ENCODE assay signal across 16 cellular contexts in the genomic region with DNA sequence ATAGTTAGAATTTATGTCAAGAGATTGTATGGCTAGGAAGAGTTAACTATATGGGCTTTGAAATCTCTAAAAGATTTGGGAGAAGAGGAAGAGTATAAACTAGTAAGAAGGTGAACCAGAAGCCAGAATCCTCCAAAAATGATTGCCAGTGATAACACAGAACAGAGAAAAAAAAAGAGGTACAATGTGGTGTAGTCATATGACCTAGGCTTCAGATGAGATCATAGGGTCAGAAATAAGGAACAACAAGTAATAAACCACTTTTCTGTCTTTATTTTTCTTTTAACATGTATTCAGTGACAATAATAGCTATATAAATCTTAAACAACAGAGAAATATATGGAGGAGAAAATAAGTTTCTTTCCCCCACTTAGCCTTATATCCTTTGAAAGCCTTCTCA. TPM values are rescaled to one million over a fixed set of nuclear protein-coding genes. Genes with fewer than 3 reads are reported as not detected.
DNase-seq lines count a peak whose midpoint lies in the region; ATAC-seq, FAIRE-seq and TF ChIP-seq lines count a peak whose summit lies in the region.
"Had no signal": no experiment of that assay in that cellular context is flagged by ENCODE, and none has a peak within 500 bp of the region (broad histone marks: within the 10 kb centered on the region; RNA-seq: fewer than 3 reads in every experiment).

No MANE protein-coding gene starts in this region.

- H3K4me1 Mint-ChIP-seq in activated naive CD4-positive, alpha-beta T cell treated with anti-CD3 and anti-CD28 coated beads for 36 hours (ENCODE audit: low read depth) = peaks cover 56% of the 10 kb centered on the region
- peaks cover 13% of the 10 kb centered on the region for H3K4me1 Mint-ChIP-seq in astrocyte (ENCODE audit: low read depth, unreplicated experiment)
- peaks cover 50% of the 10 kb centered on the region for H3K4me1 Mint-ChIP-seq in stimulated activated naive CD8-positive, alpha-beta T cell treated with anti-CD3 and anti-CD28 coated beads, Interleukin-15, amount 100 ng/mL, for 72 hours

- peak overlapping the region; percentile 1 for H3K4me3 Mint-ChIP-seq in activated naive CD4-positive, alpha-beta T cell treated with anti-CD3 and anti-CD28 coated beads for 36 hours
- H3K4me3 Mint-ChIP-seq in astrocyte (ENCODE audit: unreplicated experiment) = peak overlapping the region; percentile 17
- H3K4me3 Mint-ChIP-seq in stimulated activated naive CD8-positive, alpha-beta T cell treated with anti-CD3 and anti-CD28 coated beads, Interleukin-15, amount 100 ng/mL, for 72 hours = peak overlapping the region; percentile 12 to 25

- H3K36me3 ChIP-seq in astrocyte (ENCODE audit: insufficient read depth, low read length) (no peaks in the 10 kb centered on the region), tibial artery (no peaks in the 10 kb centered on the region)
- H3K36me3 ChIP-seq: lower lobe of right lung had no signal

- H3K27me3 ChIP-seq in astrocyte (ENCODE audit: insufficient read depth, low read length) = no peaks in the 10 kb centered on the region
- H3K27me3 ChIP-seq in tibial artery = no peaks in the 10 kb centered on the region

- H3K36me3 Mint-ChIP-seq in activated naive CD4-positive, alpha-beta T cell treated with anti-CD3 and anti-CD28 coated beads for 36 hours (ENCODE audit: low read depth) = peaks cover 6% of the 10 kb centered on the region
- no peaks in the 10 kb centered on the region for H3K36me3 Mint-ChIP-seq in astrocyte (ENCODE audit: low read depth, unreplicated experiment)

- no peak overlapping the region for H3K4me2 ChIP-seq in astrocyte (ENCODE audit: low read length)

- no peaks in the 10 kb centered on the region for H3K27me3 Mint-ChIP-seq in activated naive CD4-positive, alpha-beta T cell treated with anti-CD3 and anti-CD28 coated beads for 36 hours (ENCODE audit: low read depth)
- no peaks in the 10 kb centered on the region for H3K27me3 Mint-ChIP-seq in astrocyte (ENCODE audit: low read depth, unreplicated experiment)
- H3K27me3 Mint-ChIP-seq in stimulated activated naive CD8-positive, alpha-beta T cell treated with anti-CD3 and anti-CD28 coated beads, Interleukin-15, amount 100 ng/mL, for 72 hours = no peaks in the 10 kb centered on the region

- no peak for ATAC-seq in stimulated activated naive CD8-positive, alpha-beta T cell treated with anti-CD3 and anti-CD28 coated beads, Interleukin-15, amount 100 ng/mL, for 72 hours
- ATAC-seq: lower lobe of right lung, psoas muscle had no signal

- no peak for FAIRE-seq in astrocyte (lab: Jason Lieb, UNC)
- FAIRE-seq: endometrium had no signal

- H3K4me1 ChIP-seq in astrocyte (ENCODE audit: insufficient read depth, low read length) (peaks cover 18% of the 10 kb centered on the region), tibial artery (peaks cover 0 to 31% (median 10%) of the 10 kb centered on the region in 4 donors)

- H3K27ac ChIP-seq in astrocyte (ENCODE audit: low read depth, low read length) (no peak overlapping the region), tibial artery (no peak overlapping the region)
- H3K27ac ChIP-seq: psoas muscle, RWPE1 had no signal

- TF ChIP-seq CTCF in astrocyte (IDR thresholded peaks at IDR 0.05; ENCODE audit: insufficient read depth, low read depth, low read length) (no peak), tibial artery (IDR thresholded peaks at IDR 0.05) (no peak)

- H3K79me2 ChIP-seq in astrocyte (ENCODE audit: insufficient read depth, low read length) = peaks cover 37% of the 10 kb centered on the region

- H3K9me3 ChIP-seq in astrocyte (ENCODE audit: insufficient read depth, low read depth, low read length) = no peaks in the 10 kb centered on the region
- H3K9me3 ChIP-seq in tibial artery = no peaks in the 10 kb centered on the region
- H3K9me3 ChIP-seq: lower lobe of right lung, psoas muscle had no signal

- CTCF ChIA-PET in activated naive CD4-positive, alpha-beta T cell treated with anti-CD3 and anti-CD28 coated beads for 36 hours (lab: Charles Lee) = interaction anchor here (7.9 kb wide), 1 partner anchor 35 kb away, joined by 205 read pairs; no protein-coding TSS in a partner anchor

- no peak overlapping the region for H2AFZ ChIP-seq in astrocyte (ENCODE audit: low read depth, low read length)

- H3K9ac ChIP-seq in astrocyte (ENCODE audit: low read length) = no peak overlapping the region

- no peak overlapping the region for H3K4me3 ChIP-seq in astrocyte (ENCODE audit: insufficient read depth, low read depth, low read length)
- no peak overlapping the region for H3K4me3 ChIP-seq in tibial artery

- H4K20me1 ChIP-seq in astrocyte (ENCODE audit: insufficient read depth, low read length) = peaks cover 15% of the 10 kb centered on the region

- peak overlapping the region; percentile 26 for H3K27ac Mint-ChIP-seq in activated naive CD4-positive, alpha-beta T cell treated with anti-CD3 and anti-CD28 coated beads for 36 hours
- H3K27ac Mint-ChIP-seq in astrocyte (ENCODE audit: unreplicated experiment) = no peak overlapping the region
- H3K27ac Mint-ChIP-seq in stimulated activated naive CD8-positive, alpha-beta T cell treated with anti-CD3 and anti-CD28 coated beads, Interleukin-15, amount 100 ng/mL, for 72 hours = peak overlapping the region; percentile 0 to 42

- no peak for DNase-seq in activated naive CD4-positive, alpha-beta T cell treated with anti-CD3 and anti-CD28 coated beads for 36 hours
- no peak for DNase-seq in activated naive CD4-positive, alpha-beta T cell treated with Interleukin-2 at 50 U/mL for 16 hours
- DNase-seq in NOMO-1 treated with dmso at 0.1 percent for 144 hours (lab: John Stamatoyannopoulos, UW; ENCODE audit: unreplicated experiment) (peak; percentile 16), astrocyte (ENCODE audit: low read depth) (no peak), tibial artery (no peak), NCI-H146 (lab: John Stamatoyannopoulos, UW) (no peak)
- DNase-seq in stimulated activated naive CD8-positive, alpha-beta T cell treated with anti-CD3 and anti-CD28 coated beads, Interleukin-15, amount 100 ng/mL, for 72 hours = no peak
- no peak for DNase-seq in stimulated activated CD8-positive, alpha-beta memory T cell treated with anti-CD3 and anti-CD28 coated beads, Interleukin-4, amount 100 ng/mL, for 48 hours
- DNase-seq: anterior cingulate cortex; H7; head of caudate nucleus; lower lobe of right lung; psoas muscle; stimulated activated CD4-positive, alpha-beta T cell treated with anti-CD3 and anti-CD28 coated beads, Interleukin-2, amount 100 ng/mL, for 48 hours had no signal

- H3K9me3 Mint-ChIP-seq in activated naive CD4-positive, alpha-beta T cell treated with anti-CD3 and anti-CD28 coated beads for 36 hours = no peaks in the 10 kb centered on the region
- peaks cover 1% of the 10 kb centered on the region for H3K9me3 Mint-ChIP-seq in astrocyte (ENCODE audit: unreplicated experiment)
- H3K9me3 Mint-ChIP-seq in stimulated activated naive CD8-positive, alpha-beta T cell treated with anti-CD3 and anti-CD28 coated beads, Interleukin-15, amount 100 ng/mL, for 72 hours = no peaks in the 10 kb centered on the region

- intact Hi-C loops in activated naive CD4-positive, alpha-beta T cell treated with anti-CD3 and anti-CD28 coated beads for 36 hours (cut with micrococcal nuclease) = loop anchor here (5.0 to 10.0 kb wide), 2 partner anchors 888 to 1125 kb away; partner anchors contain the start of gene PTPN6
- intact Hi-C loops in tibial artery (cut with DNase I; ENCODE audit: low total_unique reads) = loop anchor here (10.0 kb wide), 1 partner anchor 155 kb away; no protein-coding TSS in a partner anchor

RNA-seq across cellular contexts. Expression of gene NECAP1, which starts 1.9 kb away (rescaled TPM):
- 10 to 100 TPM; 30.2 to 32.0 TPM for total RNA-seq in activated naive CD4-positive, alpha-beta T cell treated with anti-CD3 and anti-CD28 coated beads for 36 hours
- total RNA-seq in astrocyte = 27.6 and 30.9 TPM in 2 replicates

RNA-seq across cellular contexts. Expression of gene C3AR1, which starts 14.0 kb away (rescaled TPM):
- under 1 TPM; 0.21 to 0.25 TPM for total RNA-seq in activated naive CD4-positive, alpha-beta T cell treated with anti-CD3 and anti-CD28 coated beads for 36 hours
- total RNA-seq in astrocyte = 7.1 and 8.3 TPM in 2 replicates
- total RNA-seq: H7 had no signal

RNA-seq across cellular contexts. Expression of gene CLEC4A, which starts 43.3 kb away (rescaled TPM):
- 1 to 10 TPM; 1.2 TPM for total RNA-seq in activated naive CD4-positive, alpha-beta T cell treated with anti-CD3 and anti-CD28 coated beads for 36 hours
- 0.32 and 1.6 TPM in 2 replicates for total RNA-seq in astrocyte
- total RNA-seq: H7 had no signal

RNA-seq across cellular contexts. Expression of gene FOXJ2, which starts 47.6 kb away (rescaled TPM):
- 10 to 100 TPM; 17.6 to 17.7 TPM for total RNA-seq in activated naive CD4-positive, alpha-beta T cell treated with anti-CD3 and anti-CD28 coated beads for 36 hours
- 16.0 and 16.9 TPM in 2 replicates for total RNA-seq in astrocyte
